ENCODE assay signal across 8 cellular contexts in the genomic region with DNA sequence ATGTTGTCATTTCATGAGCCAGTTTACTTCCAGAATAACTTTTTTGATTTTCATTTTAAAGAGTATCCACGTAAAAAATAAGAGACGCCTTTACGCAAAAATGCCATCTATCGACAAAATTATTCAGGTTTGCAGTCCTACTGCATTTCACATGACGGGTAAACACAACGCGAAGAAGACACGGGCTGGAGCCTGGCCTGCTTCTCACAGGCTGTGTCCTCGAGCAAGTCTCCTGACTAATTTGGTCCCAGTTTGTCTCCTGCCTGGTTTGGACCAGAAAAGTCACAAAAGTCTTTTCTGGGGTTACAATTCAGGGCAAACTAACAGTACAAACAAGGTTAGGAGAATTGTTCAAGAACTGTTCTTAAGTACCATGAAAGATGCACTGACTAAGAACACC. TPM values are rescaled to one million over a fixed set of nuclear protein-coding genes. Genes with fewer than 3 reads are reported as not detected.
A peak's percentile ranks its signal among the peaks of the same experiment; 100 is the strongest.
DNase-seq lines count a peak whose midpoint lies in the region; ATAC-seq and TF ChIP-seq lines count a peak whose summit lies in the region.

No MANE protein-coding gene starts in this region.

- no peaks in the 10 kb centered on the region for H3K9me3 Mint-ChIP-seq in activated naive CD4-positive, alpha-beta T cell treated with anti-CD3 and anti-CD28 coated beads, Interleukin-2, amount 50 U/mL, for 24 hours
- H3K9me3 Mint-ChIP-seq in activated CD8-positive, alpha-beta T cell treated with anti-CD3 and anti-CD28 coated beads, Interleukin-2, amount 10 ng/mL, durations not matched to agents 7 days and 5 days (ENCODE audit: insufficient read depth), result no peaks in the 10 kb centered on the region

- H3K4me1 ChIP-seq in lung (ENCODE audit: control insufficient read depth in 2 of 2, insufficient read depth in 2 of 2, low read length in 2 of 2), result peaks cover 4 to 26% of the 10 kb centered on the region in 2 donors
- peaks cover 0 to 69% (median 33%) of the 10 kb centered on the region in 4 donors for H3K4me1 ChIP-seq in tibial nerve
- no peaks in the 10 kb centered on the region for H3K4me1 ChIP-seq in prostate gland (replicated peaks)

- no peak for TF ChIP-seq EP300 in tibial nerve (IDR thresholded peaks at IDR 0.05)

- no peak for DNase-seq in activated naive CD4-positive, alpha-beta T cell treated with Interleukin-2 at 50 U/mL for 16 hours
- DNase-seq in activated CD8-positive, alpha-beta T cell treated with anti-CD3 and anti-CD28 coated beads, Interleukin-2, amount 10 ng/mL, durations not matched to agents 7 days and 5 days, result no peak
- DNase-seq in lung (ENCODE audit: low spot score) (no peak), tibial nerve (ENCODE audit: low spot score in 2 of 2) (no peak), NCI-H2107 treated with DMSO at 0.1 percent for 48 hours (lab: John Stamatoyannopoulos, UW; ENCODE audit: unreplicated experiment) (no peak), prostate gland (ENCODE audit: low spot score) (no peak)

- peak overlapping the region; percentile 10 to 66 for H3K27ac ChIP-seq in lung (ENCODE audit: low read depth in 1 of 2, low read length in 1 of 2)
- H3K27ac ChIP-seq in tibial nerve, result peak overlapping the region in 3 of 4 donors; percentile 36 to 80 (median 72)
- H3K27ac ChIP-seq in prostate gland, result no peak overlapping the region

- POLR2A ChIA-PET in activated CD8-positive, alpha-beta T cell treated with anti-CD3 and anti-CD28 coated beads, Interleukin-2, amount 10 ng/mL, durations not matched to agents 7 days and 5 days (lab: Charles Lee), result interaction anchor here (0.6 to 1.5 kb wide), 2 partner anchors 40 to 319 kb away, joined by 3 to 4 read pairs; no protein-coding TSS in a partner anchor

- peak overlapping the region; percentile 80 for H3K4me3 Mint-ChIP-seq in activated naive CD4-positive, alpha-beta T cell treated with anti-CD3 and anti-CD28 coated beads, Interleukin-2, amount 50 U/mL, for 24 hours
- H3K4me3 Mint-ChIP-seq in activated CD8-positive, alpha-beta T cell treated with anti-CD3 and anti-CD28 coated beads, Interleukin-2, amount 10 ng/mL, durations not matched to agents 7 days and 5 days, result peak overlapping the region; percentile 65

- WGBS in lung, 2 donors, result 85 to 92% methylated on average over 9 of the region's 9 CpGs
- WGBS in tibial nerve, 2 donors, result 77 to 86% methylated on average over 9 of the region's 9 CpGs
- WGBS in prostate gland, result 81% methylated on average over 9 of the region's 9 CpGs

- H3K27me3 Mint-ChIP-seq in activated naive CD4-positive, alpha-beta T cell treated with anti-CD3 and anti-CD28 coated beads, Interleukin-2, amount 50 U/mL, for 24 hours, result no peaks in the 10 kb centered on the region
- H3K27me3 Mint-ChIP-seq in activated CD8-positive, alpha-beta T cell treated with anti-CD3 and anti-CD28 coated beads, Interleukin-2, amount 10 ng/mL, durations not matched to agents 7 days and 5 days (ENCODE audit: low read depth), result no peaks in the 10 kb centered on the region

- TF ChIP-seq POLR2A in tibial nerve (IDR thresholded peaks at IDR 0.05) (no peak), prostate gland (IDR thresholded peaks at IDR 0.05) (no peak)

- intact Hi-C loops in prostate gland (cut with DNase I), result no loop called here

- H3K27me3 ChIP-seq in lung (ENCODE audit: control insufficient read depth, insufficient read depth), result no peaks in the 10 kb centered on the region
- no peaks in the 10 kb centered on the region for H3K27me3 ChIP-seq in tibial nerve
- H3K27me3 ChIP-seq in prostate gland (replicated peaks; ENCODE audit: insufficient read depth), result no peaks in the 10 kb centered on the region

- no peak overlapping the region for H3K4me3 ChIP-seq in lung
- H3K4me3 ChIP-seq in tibial nerve, result no peak overlapping the region
- H3K4me3 ChIP-seq in prostate gland, result no peak overlapping the region

- H3K4me1 Mint-ChIP-seq in activated naive CD4-positive, alpha-beta T cell treated with anti-CD3 and anti-CD28 coated beads, Interleukin-2, amount 50 U/mL, for 24 hours, result peaks cover 89% of the 10 kb centered on the region
- peaks cover 89% of the 10 kb centered on the region for H3K4me1 Mint-ChIP-seq in activated CD8-positive, alpha-beta T cell treated with anti-CD3 and anti-CD28 coated beads, Interleukin-2, amount 10 ng/mL, durations not matched to agents 7 days and 5 days (ENCODE audit: low read depth)

- no peak for ATAC-seq in activated CD8-positive, alpha-beta T cell treated with anti-CD3 and anti-CD28 coated beads, Interleukin-2, amount 10 ng/mL, durations not matched to agents 7 days and 5 days
- no peak for ATAC-seq in lung (ENCODE audit: insufficient read depth, low FRiP score)
- no peak for ATAC-seq in GM18502 (IDR thresholded peaks at IDR 0.05; ENCODE audit: poor library complexity, unreplicated experiment)

- H3K36me3 ChIP-seq in lung (ENCODE audit: control insufficient read depth in 2 of 2, insufficient read depth in 2 of 2, low read length in 2 of 2) (peaks cover 0 to 2% of the 10 kb centered on the region in 2 donors), tibial nerve (no peaks in the 10 kb centered on the region), prostate gland (no peaks in the 10 kb centered on the region)

- TF ChIP-seq CTCF in lung (IDR thresholded peaks at IDR 0.05; ENCODE audit: control extremely low read depth, extremely low read depth) (no peak), tibial nerve (IDR thresholded peaks at IDR 0.05) (no peak), prostate gland (IDR thresholded peaks at IDR 0.05) (no peak)

- CTCF ChIA-PET in activated CD8-positive, alpha-beta T cell treated with anti-CD3 and anti-CD28 coated beads, Interleukin-2, amount 10 ng/mL, durations not matched to agents 7 days and 5 days (lab: Charles Lee), result interaction anchor here (0.9 to 3.9 kb wide), 3 partner anchors 19 to 48 kb away, joined by 3 to 9 read pairs (median 4); no protein-coding TSS in a partner anchor

- peaks cover 23% of the 10 kb centered on the region for H3K36me3 Mint-ChIP-seq in activated naive CD4-positive, alpha-beta T cell treated with anti-CD3 and anti-CD28 coated beads, Interleukin-2, amount 50 U/mL, for 24 hours
- peaks cover 31% of the 10 kb centered on the region for H3K36me3 Mint-ChIP-seq in activated CD8-positive, alpha-beta T cell treated with anti-CD3 and anti-CD28 coated beads, Interleukin-2, amount 10 ng/mL, durations not matched to agents 7 days and 5 days (ENCODE audit: low read depth)

- H3K27ac Mint-ChIP-seq in activated naive CD4-positive, alpha-beta T cell treated with anti-CD3 and anti-CD28 coated beads, Interleukin-2, amount 50 U/mL, for 24 hours, result peak overlapping the region; percentile 98
- peak overlapping the region; percentile 93 for H3K27ac Mint-ChIP-seq in activated CD8-positive, alpha-beta T cell treated with anti-CD3 and anti-CD28 coated beads, Interleukin-2, amount 10 ng/mL, durations not matched to agents 7 days and 5 days

- H3K9me3 ChIP-seq in lung (ENCODE audit: control insufficient read depth in 2 of 2, insufficient read depth in 1 of 2, low read length in 1 of 2) (no peaks in the 10 kb centered on the region), tibial nerve (no peaks in the 10 kb centered on the region), prostate gland (no peaks in the 10 kb centered on the region)

RNA-seq across cellular contexts. Expression of a gene that starts 51.7 kb away (rescaled TPM):
- total RNA-seq in activated CD8-positive, alpha-beta T cell treated with anti-CD3 and anti-CD28 coated beads, Interleukin-2, amount 10 ng/mL, durations not matched to agents 7 days and 5 days, result 10 to 100 TPM; 44.6 to 46.4 TPM
- total RNA-seq in lung (10 to 100 TPM; 33.0 to 52.2 TPM), tibial nerve (10 to 100 TPM; 22.0 to 29.7 (median 24.6) TPM), prostate gland (10 to 100 TPM; 30.4 to 46.4 TPM)
- polyA plus RNA-seq in lung, result 10 to 100 TPM; 11.8 to 27.7 TPM

Comparison
In these comparisons a context has a peak if more than half of its experiments do, and no peak if none do; other contexts are left out.
1. H3K27ac ChIP-seq: peak in lung (2 of 2) and tibial nerve (3 of 4); none in prostate gland (0 of 2).